8 cellular contexts compared by ENCODE assay signal in genomic region chr1:16905856-16906702, GRCh38. TPM values are rescaled to one million over a fixed set of nuclear protein-coding genes. Genes with fewer than 3 reads are reported as not detected.
DNase-seq lines count a peak whose midpoint lies in the region; ATAC-seq and TF ChIP-seq lines count a peak whose summit lies in the region.

No MANE protein-coding gene starts in this region.

- H2AFZ ChIP-seq in SK-N-SH (ENCODE audit: low read depth), result no peak overlapping the region
- H2AFZ ChIP-seq in PC-9, result no peak overlapping the region
- no peak overlapping the region for H2AFZ ChIP-seq in fibroblast of lung (ENCODE audit: low read length)
- no peak overlapping the region for H2AFZ ChIP-seq in smooth muscle cell (ENCODE audit: low read depth)

- TF ChIP-seq RAD21 in SK-N-SH (IDR thresholded peaks at IDR 0.05; ENCODE audit: low read length), result no peak

- intact Hi-C loops in PC-9 (cut with micrococcal nuclease; ENCODE audit: unreplicated experiment), result no loop called here

- no peak for TF ChIP-seq CTCF in SK-N-SH (IDR thresholded peaks at IDR 0.05)
- TF ChIP-seq CTCF in PC-9 (conservative IDR thresholded peaks at IDR 0.05), result no peak
- TF ChIP-seq CTCF in fibroblast of lung (conservative IDR thresholded peaks at IDR 0.05 in 1 of 2, IDR thresholded peaks at IDR 0.05 in 1 of 2; ENCODE audit: low read depth in 1 of 2, low read length in 2 of 2), result no peak
- no peak for TF ChIP-seq CTCF in smooth muscle cell (IDR thresholded peaks at IDR 0.05; ENCODE audit: borderline replicate concordance, insufficient read depth, poor library complexity, severe bottlenecking)

- H4K20me1 ChIP-seq in SK-N-SH (ENCODE audit: insufficient read depth) (no peaks in the 10 kb centered on the region; the same call in 1 of the 2 replicates), PC-9 (ENCODE audit: insufficient read depth) (no peaks in the 10 kb centered on the region), fibroblast of lung (ENCODE audit: control insufficient read depth, extremely low read depth, insufficient read depth, low read length) (no peaks in the 10 kb centered on the region), smooth muscle cell (ENCODE audit: low read depth) (no peaks in the 10 kb centered on the region)

- no TSS peak for BruUV-seq in PC-9 (replicated peaks; lab: Mats Ljungman, UMichigan)

- H3K4me3 ChIP-seq in SK-N-SH (ENCODE audit: low read depth in 2 of 2, low read length in 1 of 2) (no peak overlapping the region), PC-9 (no peak overlapping the region), fibroblast of lung (replicated peaks in 1 of 4; ENCODE audit: control extremely low read depth in 1 of 4, insufficient read depth in 1 of 4, low read depth in 3 of 4, low read length in 4 of 4) (no peak overlapping the region), smooth muscle cell (no peak overlapping the region)

- CTCF ChIA-PET in SK-N-SH (lab: Yijun Ruan, JAX), result interaction anchor here (1.2 to 1.3 kb wide), 2 partner anchors 197 to 285 kb away, joined by 3 to 7 read pairs; no protein-coding TSS in a partner anchor
- CTCF ChIA-PET in PC-9 (lab: Charles Lee), result no interaction called here
- CTCF ChIA-PET in HEK293T (lab: Yijun Ruan, JAX), result no interaction called here

- H3K4me1 ChIP-seq in SK-N-SH (ENCODE audit: control insufficient read depth in 1 of 2, insufficient read depth in 2 of 2, low read depth in 1 of 2, low read length in 1 of 2) (peaks cover 14 to 19% of the 10 kb centered on the region in 2 experiments), PC-9 (replicated peaks; ENCODE audit: insufficient read depth) (peaks cover 9% of the 10 kb centered on the region), fibroblast of lung (ENCODE audit: control insufficient read depth, extremely low read depth, insufficient read depth, low read length) (peaks cover 11% of the 10 kb centered on the region), smooth muscle cell (ENCODE audit: low read depth) (peaks cover 17% of the 10 kb centered on the region)

- POLR2A ChIA-PET in SK-N-SH (lab: Yijun Ruan, JAX), result interaction anchor here (0.7 to 2.8 kb wide), 10 partner anchors 8 to 293 kb away, joined by 3 to 20 read pairs (median 6); partner anchors contain the start of genes CROCC and RNU1-2
- POLR2A ChIA-PET in PC-9 (lab: Charles Lee; ENCODE audit: unreplicated experiment), result no interaction called here
- POLR2A ChIA-PET in HEK293T (lab: Yijun Ruan, JAX), result interaction anchor here (1.0 to 2.4 kb wide), 14 partner anchors 9 to 297 kb away, joined by 4 to 13 read pairs (median 6); no protein-coding TSS in a partner anchor

- H3K36me3 ChIP-seq in SK-N-SH (replicated peaks in 1 of 2; ENCODE audit: control insufficient read depth in 1 of 2, insufficient read depth in 2 of 2, low read length in 1 of 2) (no peaks in the 10 kb centered on the region), PC-9 (ENCODE audit: low read depth) (no peaks in the 10 kb centered on the region), fibroblast of lung (ENCODE audit: control insufficient read depth, insufficient read depth, low read length) (no peaks in the 10 kb centered on the region), smooth muscle cell (ENCODE audit: low read depth) (no peaks in the 10 kb centered on the region)

- H3K9me2 ChIP-seq in SK-N-SH, result no peaks in the 10 kb centered on the region
- H3K9me2 ChIP-seq in PC-9 (ENCODE audit: insufficient read depth), result no peaks in the 10 kb centered on the region

- no peaks in the 10 kb centered on the region for H3K27me3 ChIP-seq in SK-N-SH (ENCODE audit: insufficient read depth)
- no peaks in the 10 kb centered on the region for H3K27me3 ChIP-seq in PC-9 (ENCODE audit: insufficient read depth, low read depth)
- H3K27me3 ChIP-seq in fibroblast of lung (ENCODE audit: control insufficient read depth, insufficient read depth, low read length), result no peaks in the 10 kb centered on the region
- no peaks in the 10 kb centered on the region for H3K27me3 ChIP-seq in smooth muscle cell (ENCODE audit: low read depth)

- WGBS in SK-N-SH (ENCODE audit: low lambda C conversion rate), result 86% methylated on average over 11 of the region's 11 CpGs
- WGBS in smooth muscle cell (ENCODE audit: low lambda C conversion rate), result 59% methylated on average over 11 of the region's 11 CpGs

- in situ Hi-C loops in KBM-7 (cut with MboI; ENCODE audit: low pct_unique_long_range_greater_than_20kb, low sequenced_read_pairs), result no loop called here

- H3K79me2 ChIP-seq in SK-N-SH (ENCODE audit: insufficient read depth), result no peaks in the 10 kb centered on the region
- no peaks in the 10 kb centered on the region for H3K79me2 ChIP-seq in PC-9 (ENCODE audit: low read depth)
- H3K79me2 ChIP-seq in fibroblast of lung (ENCODE audit: control insufficient read depth, insufficient read depth, low read length), result no peaks in the 10 kb centered on the region
- H3K79me2 ChIP-seq in smooth muscle cell (ENCODE audit: low read depth), result no peaks in the 10 kb centered on the region

- peaks cover 46% of the 10 kb centered on the region for H3F3A ChIP-seq in SK-N-SH (replicated peaks; ENCODE audit: insufficient read depth)
- peaks cover 20% of the 10 kb centered on the region for H3F3A ChIP-seq in PC-9 (ENCODE audit: insufficient read depth, low read depth)
- peaks cover 27% of the 10 kb centered on the region for H3F3A ChIP-seq in smooth muscle cell (ENCODE audit: low read depth)

- H3K27ac ChIP-seq in SK-N-SH (ENCODE audit: low read depth in 2 of 2, low read length in 1 of 2) (peak overlapping the region; percentile 99 to 100), PC-9 (0 out of 2 replicates have a peak overlapping the region, but pooled peaks have one; percentile 37), fibroblast of lung (ENCODE audit: insufficient read depth, low read length) (peak overlapping the region; percentile 100), smooth muscle cell (ENCODE audit: low read depth) (peak overlapping the region; percentile 98)

- H3K9me3 ChIP-seq in SK-N-SH (no peaks in the 10 kb centered on the region), PC-9 (ENCODE audit: insufficient read depth, low read depth) (no peaks in the 10 kb centered on the region), fibroblast of lung (ENCODE audit: control insufficient read depth, insufficient read depth, low read depth, low read length) (no peaks in the 10 kb centered on the region), smooth muscle cell (replicated peaks; ENCODE audit: low read depth) (no peaks in the 10 kb centered on the region)

- peak overlapping the region; percentile 18; the same call in 1 of the 2 replicates for H3K9ac ChIP-seq in SK-N-SH
- H3K9ac ChIP-seq in fibroblast of lung (ENCODE audit: insufficient read depth, low read length), result no peak overlapping the region
- no peak overlapping the region for H3K9ac ChIP-seq in smooth muscle cell (ENCODE audit: low read depth)

- ATAC-seq in SK-N-SH treated with all-trans-retinoic acid at 6 μM for 48 hours (no peak), GM21717 (IDR thresholded peaks at IDR 0.05; ENCODE audit: unreplicated experiment) (no peak)

- peak overlapping the region; percentile 61 for H3K4me2 ChIP-seq in SK-N-SH
- no peak overlapping the region; the same call in 1 of the 2 replicates for H3K4me2 ChIP-seq in PC-9
- peak overlapping the region; percentile 52 for H3K4me2 ChIP-seq in fibroblast of lung (ENCODE audit: extremely low read depth, insufficient read depth, low read length)
- H3K4me2 ChIP-seq in smooth muscle cell, result peak overlapping the region; percentile 22

- DNase-seq in SK-N-SH, result no peak
- DNase-seq in PC-9, result no peak
- DNase-seq in fibroblast of lung (ENCODE audit: low read depth in 2 of 2), result peak in 1 of 2 donors; percentile 40
- DNase-seq in smooth muscle cell (lab: John Stamatoyannopoulos, UW; ENCODE audit: unreplicated experiment), result no peak
- DNase-seq in HEK293T (ENCODE audit: extremely low spot score), result no peak
- DNase-seq in KBM-7, result no peak

- TF ChIP-seq EP300 in SK-N-SH (IDR thresholded peaks at IDR 0.05; ENCODE audit: borderline replicate concordance in 1 of 2, low read depth in 1 of 2, low read length in 1 of 2), result no peak

TF ChIP-seq in SK-N-SH, 30 proteins besides CTCF, POLR2A, EP300 and RAD21:
- TF ChIP-seq CHD2 (IDR thresholded peaks at IDR 0.05; ENCODE audit: low read length, partially characterized antibody) (no peak), FOXM1 (IDR thresholded peaks at IDR 0.05; ENCODE audit: low read depth) (no peak)

TF ChIP-seq in HEK293T, 16 proteins besides CTCF, POLR2A, EP300 and RAD21 (continues in another document):
- TF ChIP-seq PKNOX1 (IDR thresholded peaks at IDR 0.05), result no peak
- no peak for TF ChIP-seq NFRKB (IDR thresholded peaks at IDR 0.05)
- TF ChIP-seq ZNF384 (IDR thresholded peaks at IDR 0.05), result no peak
- no peak for TF ChIP-seq ARNT (IDR thresholded peaks at IDR 0.05)
- TF ChIP-seq SP1 (IDR thresholded peaks at IDR 0.05), result no peak
- TF ChIP-seq CTBP1 (IDR thresholded peaks at IDR 0.05; ENCODE audit: borderline replicate concordance), result no peak
- no peak for TF ChIP-seq FOXK2 (IDR thresholded peaks at IDR 0.05)
- TF ChIP-seq ELF4 (IDR thresholded peaks at IDR 0.05), result no peak
- TF ChIP-seq FOXA1 (IDR thresholded peaks at IDR 0.05), result no peak

RNA-seq across cellular contexts. Expression of gene RNU1-2, which starts 10.3 kb away (rescaled TPM):
- polyA plus RNA-seq in SK-N-SH (2012; rRNA removed) (not detected in 2 replicates), fibroblast of lung (not detected in 2 replicates), smooth muscle cell (4.2 and 6.4 TPM in 2 replicates)
- polyA plus RNA-seq in SK-N-SH (2012; cell fraction: cytosol; rRNA removed), result not detected in 2 replicates
- not detected in 2 replicates for polyA plus RNA-seq in SK-N-SH (2012; cell fraction: nucleus; rRNA removed)
- total RNA-seq in PC-9 (2021) (1,333 and 3,235 TPM in 2 replicates), fibroblast of lung (under 0.01 and 3,997 TPM in 2 replicates), smooth muscle cell (under 0.01 TPM in 2 replicates)
- polyA plus RNA-seq in fibroblast of lung (2012), result 44.1 and 65.6 TPM in 2 replicates
- polyA minus RNA-seq in fibroblast of lung (ENCODE audit: low replicate concordance), result under 0.01 TPM in 2 replicates

RNA-seq across cellular contexts. Expression of gene CROCC, which starts 15.7 kb away (rescaled TPM):
- polyA plus RNA-seq in SK-N-SH (2012; rRNA removed) (31.9 and 39.1 TPM in 2 replicates), fibroblast of lung (3.6 and 3.8 TPM in 2 replicates), smooth muscle cell (19.7 and 21.4 TPM in 2 replicates)
- polyA plus RNA-seq in SK-N-SH (2012; cell fraction: cytosol; rRNA removed), result 9.8 and 16.8 TPM in 2 replicates
- polyA plus RNA-seq in SK-N-SH (2012; cell fraction: nucleus; rRNA removed), result 204 and 314 TPM in 2 replicates
- total RNA-seq in PC-9 (2021) (18.4 and 18.9 TPM in 2 replicates), fibroblast of lung (20.3 and 22.3 TPM in 2 replicates), smooth muscle cell (7.8 and 24.0 TPM in 2 replicates)
- 5.5 and 6.7 TPM in 2 replicates for polyA plus RNA-seq in fibroblast of lung (2012)
- polyA minus RNA-seq in fibroblast of lung (ENCODE audit: low replicate concordance), result 4.7 and 5.8 TPM in 2 replicates

Comparison
In these comparisons a context has a peak if more than half of its experiments do, and no peak if none do; other contexts are left out.
1. H3K27ac ChIP-seq: peak in every context shown above with its lines; median percentile 100 in fibroblast of lung; 100 in SK-N-SH; 98 in smooth muscle cell; 37 in PC-9.